In the genomic region with DNA sequence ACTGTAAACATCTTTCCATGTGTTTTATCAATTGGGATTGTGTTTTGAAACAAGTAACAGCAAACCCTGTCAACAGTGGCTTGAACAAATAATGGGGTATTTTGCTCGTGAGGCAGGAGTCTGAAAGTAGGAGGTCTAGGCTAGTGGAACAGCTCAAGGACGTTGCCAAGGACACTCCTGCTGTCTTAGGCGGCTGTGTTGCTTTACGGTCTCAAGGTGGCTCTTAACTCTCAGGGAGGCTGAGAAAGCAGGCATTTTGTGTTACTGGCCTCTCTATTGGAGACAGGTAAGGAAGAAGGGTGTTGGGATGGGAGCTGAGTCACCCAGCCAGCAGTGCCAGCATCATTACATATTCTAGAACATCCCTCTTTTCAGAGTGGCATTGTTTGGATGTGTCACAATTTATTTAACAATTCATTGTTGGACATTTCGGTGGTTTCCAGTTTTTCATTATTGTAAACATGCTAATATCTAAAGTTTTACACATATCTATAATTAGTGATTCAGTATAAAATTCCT, we compare ENCODE assay signal across 11 cellular contexts.
"Had no signal": no experiment of that assay in that cellular context is flagged by ENCODE, and none has a peak within 500 bp of the region (broad histone marks: within the 10 kb centered on the region; RNA-seq: fewer than 3 reads in every experiment).

No MANE protein-coding gene starts in this region.

- ATAC-seq: natural killer cell, T-helper 17 cell had no signal

- H3K27ac ChIP-seq: adrenal gland, right lobe of liver had no signal

- DNase-seq: activated CD4-positive, CD25-positive, alpha-beta regulatory T cell; activated naive CD4-positive, alpha-beta T cell treated with anti-CD3 and anti-CD28 coated beads, Interleukin-2, amount 50 U/mL, for 16 hours; adrenal gland; cerebellar nuclear complex; dermis blood vessel endothelial cell; erythroblast; glutamatergic neuron; natural killer cell; right lobe of liver; stimulated activated naive CD4-positive, alpha-beta T cell treated with Interleukin-2 at 50 U/mL for 16 hours; T-helper 17 cell had no signal

- H3K36me3 ChIP-seq: adrenal gland, right lobe of liver had no signal

- H3K9me3 ChIP-seq: adrenal gland, right lobe of liver had no signal

- H3K4me3 ChIP-seq: adrenal gland, right lobe of liver had no signal

- H3K27me3 ChIP-seq: adrenal gland, right lobe of liver had no signal

- H3K4me1 ChIP-seq: right lobe of liver had no signal
